1 cellular context compared by ENCODE assay signal in genomic region chr17:40219073-40219860, GRCh38.
TF ChIP-seq lines count a peak whose summit lies in the region.

A gene with protein sequence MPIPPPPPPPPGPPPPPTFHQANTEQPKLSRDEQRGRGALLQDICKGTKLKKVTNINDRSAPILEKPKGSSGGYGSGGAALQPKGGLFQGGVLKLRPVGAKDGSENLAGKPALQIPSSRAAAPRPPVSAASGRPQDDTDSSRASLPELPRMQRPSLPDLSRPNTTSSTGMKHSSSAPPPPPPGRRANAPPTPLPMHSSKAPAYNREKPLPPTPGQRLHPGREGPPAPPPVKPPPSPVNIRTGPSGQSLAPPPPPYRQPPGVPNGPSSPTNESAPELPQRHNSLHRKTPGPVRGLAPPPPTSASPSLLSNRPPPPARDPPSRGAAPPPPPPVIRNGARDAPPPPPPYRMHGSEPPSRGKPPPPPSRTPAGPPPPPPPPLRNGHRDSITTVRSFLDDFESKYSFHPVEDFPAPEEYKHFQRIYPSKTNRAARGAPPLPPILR (plus strand): TSS chr17:40219304. CDS start chr17:40256460, 37,156 bp downstream.

TF ChIP-seq in HepG2, 621 proteins besides CTCF, POLR2A, EP300 and RAD21 (continued from another document and continues in another):
- TF ChIP-seq HES4 (CRISPR knock-in tag; IDR thresholded peaks at IDR 0.05; ENCODE audit: borderline replicate concordance) (peak; percentile 50; the same call in 1 of the 2 replicates), PITX1 (CRISPR knock-in tag; IDR thresholded peaks at IDR 0.05) (0 out of 2 replicates have a peak, but pooled peaks have one; percentile 11), ZBTB40 (IDR thresholded peaks at IDR 0.05) (no peak), ZBTB40 (CRISPR knock-in tag; IDR thresholded peaks at IDR 0.05) (no peak; the same call in none of the 2 replicates), HNF4G (IDR thresholded peaks at IDR 0.05; ENCODE audit: borderline replicate concordance, low read depth, low read length) (no peak), HNF4G (CRISPR knock-in tag; IDR thresholded peaks at IDR 0.05; ENCODE audit: borderline replicate concordance, low read depth) (peak; percentile 41; the same call in 1 of the 2 replicates), ZNF549 (CRISPR knock-in tag; IDR thresholded peaks at IDR 0.05) (no peak), NFKB2 (CRISPR knock-in tag; IDR thresholded peaks at IDR 0.05; ENCODE audit: borderline replicate concordance) (0 out of 2 replicates have a peak, but pooled peaks have one; percentile 77), GMEB1 (CRISPR knock-in tag; IDR thresholded peaks at IDR 0.05; ENCODE audit: borderline replicate concordance) (peak; percentile 91), CENPBD1 (CRISPR knock-in tag; IDR thresholded peaks at IDR 0.05; ENCODE audit: borderline replicate concordance, low read depth) (no peak), ZMAT3 (CRISPR knock-in tag; conservative IDR thresholded peaks at IDR 0.05) (no peak; the same call in 1 of the 2 replicates), NONO (IDR thresholded peaks at IDR 0.05) (no peak), NONO (CRISPR knock-in tag; conservative IDR thresholded peaks at IDR 0.05) (peak; percentile 78), GFI1 (CRISPR knock-in tag; IDR thresholded peaks at IDR 0.05; ENCODE audit: borderline replicate concordance) (0 out of 2 replicates have a peak, but pooled peaks have one; percentile 55), CCDC6 (CRISPR knock-in tag; IDR thresholded peaks at IDR 0.05) (no peak), ZNF562 (CRISPR knock-in tag; IDR thresholded peaks at IDR 0.05; ENCODE audit: borderline replicate concordance) (no peak), ZNF138 (CRISPR knock-in tag; IDR thresholded peaks at IDR 0.05; ENCODE audit: low read depth) (no peak), FOXA1 (IDR thresholded peaks at IDR 0.05) (no peak), FOXA1 (CRISPR knock-in tag; IDR thresholded peaks at IDR 0.05) (no peak; the same call in 1 of the 2 replicates), ZNF766 (CRISPR knock-in tag; IDR thresholded peaks at IDR 0.05; ENCODE audit: borderline replicate concordance) (no peak), ZNF441 (CRISPR knock-in tag; IDR thresholded peaks at IDR 0.05; ENCODE audit: borderline replicate concordance) (peak; percentile 52; the same call in 1 of the 2 replicates), RFXANK (CRISPR knock-in tag; IDR thresholded peaks at IDR 0.05) (peak; percentile 27; the same call in 1 of the 2 replicates), JUND (CRISPR knock-in tag; IDR thresholded peaks at IDR 0.05) (no peak), ZNF639 (CRISPR knock-in tag; conservative IDR thresholded peaks at IDR 0.05) (peak; percentile 81), ZNF256 (CRISPR knock-in tag; conservative IDR thresholded peaks at IDR 0.05) (no peak)
- TF ChIP-seq, protein P1, sequence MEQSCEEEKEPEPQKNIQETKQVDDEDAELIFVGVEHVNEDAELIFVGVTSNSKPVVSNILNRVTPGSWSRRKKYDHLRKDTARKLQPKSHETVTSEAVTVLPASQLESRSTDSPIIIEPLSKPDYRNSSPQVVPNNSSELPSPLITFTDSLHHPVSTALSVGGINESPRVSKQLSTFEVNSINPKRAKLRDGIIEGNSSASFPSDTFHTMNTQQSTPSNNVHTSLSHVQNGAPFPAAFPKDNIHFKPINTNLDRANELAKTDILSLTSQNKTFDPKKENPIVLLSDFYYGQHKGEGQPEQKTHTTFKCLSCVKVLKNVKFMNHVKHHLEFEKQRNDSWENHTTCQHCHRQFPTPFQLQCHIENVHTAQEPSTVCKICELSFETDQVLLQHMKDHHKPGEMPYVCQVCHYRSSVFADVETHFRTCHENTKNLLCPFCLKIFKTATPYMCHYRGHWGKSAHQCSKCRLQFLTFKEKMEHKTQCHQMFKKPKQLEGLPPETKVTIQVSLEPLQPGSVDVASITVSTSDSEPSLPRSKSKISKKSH (CRISPR knock-in tag; IDR thresholded peaks at IDR 0.05; ENCODE audit: borderline replicate concordance): no peak; the same call in 1 of the 2 replicates
- TF ChIP-seq, protein P2, sequence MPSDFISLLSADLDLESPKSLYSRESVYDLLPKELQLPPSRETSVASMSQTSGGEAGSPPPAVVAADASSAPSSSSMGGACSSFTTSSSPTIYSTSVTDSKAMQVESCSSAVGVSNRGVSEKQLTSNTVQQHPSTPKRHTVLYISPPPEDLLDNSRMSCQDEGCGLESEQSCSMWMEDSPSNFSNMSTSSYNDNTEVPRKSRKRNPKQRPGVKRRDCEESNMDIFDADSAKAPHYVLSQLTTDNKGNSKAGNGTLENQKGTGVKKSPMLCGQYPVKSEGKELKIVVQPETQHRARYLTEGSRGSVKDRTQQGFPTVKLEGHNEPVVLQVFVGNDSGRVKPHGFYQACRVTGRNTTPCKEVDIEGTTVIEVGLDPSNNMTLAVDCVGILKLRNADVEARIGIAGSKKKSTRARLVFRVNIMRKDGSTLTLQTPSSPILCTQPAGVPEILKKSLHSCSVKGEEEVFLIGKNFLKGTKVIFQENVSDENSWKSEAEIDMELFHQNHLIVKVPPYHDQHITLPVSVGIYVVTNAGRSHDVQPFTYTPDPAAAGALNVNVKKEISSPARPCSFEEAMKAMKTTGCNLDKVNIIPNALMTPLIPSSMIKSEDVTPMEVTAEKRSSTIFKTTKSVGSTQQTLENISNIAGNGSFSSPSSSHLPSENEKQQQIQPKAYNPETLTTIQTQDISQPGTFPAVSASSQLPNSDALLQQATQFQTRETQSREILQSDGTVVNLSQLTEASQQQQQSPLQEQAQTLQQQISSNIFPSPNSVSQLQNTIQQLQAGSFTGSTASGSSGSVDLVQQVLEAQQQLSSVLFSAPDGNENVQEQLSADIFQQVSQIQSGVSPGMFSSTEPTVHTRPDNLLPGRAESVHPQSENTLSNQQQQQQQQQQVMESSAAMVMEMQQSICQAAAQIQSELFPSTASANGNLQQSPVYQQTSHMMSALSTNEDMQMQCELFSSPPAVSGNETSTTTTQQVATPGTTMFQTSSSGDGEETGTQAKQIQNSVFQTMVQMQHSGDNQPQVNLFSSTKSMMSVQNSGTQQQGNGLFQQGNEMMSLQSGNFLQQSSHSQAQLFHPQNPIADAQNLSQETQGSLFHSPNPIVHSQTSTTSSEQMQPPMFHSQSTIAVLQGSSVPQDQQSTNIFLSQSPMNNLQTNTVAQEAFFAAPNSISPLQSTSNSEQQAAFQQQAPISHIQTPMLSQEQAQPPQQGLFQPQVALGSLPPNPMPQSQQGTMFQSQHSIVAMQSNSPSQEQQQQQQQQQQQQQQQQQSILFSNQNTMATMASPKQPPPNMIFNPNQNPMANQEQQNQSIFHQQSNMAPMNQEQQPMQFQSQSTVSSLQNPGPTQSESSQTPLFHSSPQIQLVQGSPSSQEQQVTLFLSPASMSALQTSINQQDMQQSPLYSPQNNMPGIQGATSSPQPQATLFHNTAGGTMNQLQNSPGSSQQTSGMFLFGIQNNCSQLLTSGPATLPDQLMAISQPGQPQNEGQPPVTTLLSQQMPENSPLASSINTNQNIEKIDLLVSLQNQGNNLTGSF (CRISPR knock-in tag; IDR thresholded peaks at IDR 0.05): peak; percentile 33; the same call in 1 of the 2 replicates
- TF ChIP-seq, protein P3, sequence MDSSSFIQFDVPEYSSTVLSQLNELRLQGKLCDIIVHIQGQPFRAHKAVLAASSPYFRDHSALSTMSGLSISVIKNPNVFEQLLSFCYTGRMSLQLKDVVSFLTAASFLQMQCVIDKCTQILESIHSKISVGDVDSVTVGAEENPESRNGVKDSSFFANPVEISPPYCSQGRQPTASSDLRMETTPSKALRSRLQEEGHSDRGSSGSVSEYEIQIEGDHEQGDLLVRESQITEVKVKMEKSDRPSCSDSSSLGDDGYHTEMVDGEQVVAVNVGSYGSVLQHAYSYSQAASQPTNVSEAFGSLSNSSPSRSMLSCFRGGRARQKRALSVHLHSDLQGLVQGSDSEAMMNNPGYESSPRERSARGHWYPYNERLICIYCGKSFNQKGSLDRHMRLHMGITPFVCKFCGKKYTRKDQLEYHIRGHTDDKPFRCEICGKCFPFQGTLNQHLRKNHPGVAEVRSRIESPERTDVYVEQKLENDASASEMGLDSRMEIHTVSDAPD (CRISPR knock-in tag; IDR thresholded peaks at IDR 0.05): no peak
- TF ChIP-seq, protein P4, sequence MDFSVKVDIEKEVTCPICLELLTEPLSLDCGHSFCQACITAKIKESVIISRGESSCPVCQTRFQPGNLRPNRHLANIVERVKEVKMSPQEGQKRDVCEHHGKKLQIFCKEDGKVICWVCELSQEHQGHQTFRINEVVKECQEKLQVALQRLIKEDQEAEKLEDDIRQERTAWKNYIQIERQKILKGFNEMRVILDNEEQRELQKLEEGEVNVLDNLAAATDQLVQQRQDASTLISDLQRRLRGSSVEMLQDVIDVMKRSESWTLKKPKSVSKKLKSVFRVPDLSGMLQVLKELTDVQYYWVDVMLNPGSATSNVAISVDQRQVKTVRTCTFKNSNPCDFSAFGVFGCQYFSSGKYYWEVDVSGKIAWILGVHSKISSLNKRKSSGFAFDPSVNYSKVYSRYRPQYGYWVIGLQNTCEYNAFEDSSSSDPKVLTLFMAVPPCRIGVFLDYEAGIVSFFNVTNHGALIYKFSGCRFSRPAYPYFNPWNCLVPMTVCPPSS (IDR thresholded peaks at IDR 0.05): no peak
